In genomic region chr7:100270089-100270914, GRCh38 we compare ENCODE assay signal across 8 cellular contexts. TPM values are rescaled to one million over a fixed set of nuclear protein-coding genes. Genes with fewer than 3 reads are reported as not detected.
A peak's percentile ranks its signal among the peaks of the same experiment; 100 is the strongest.
DNase-seq lines count a peak whose midpoint lies in the region; ATAC-seq and TF ChIP-seq lines count a peak whose summit lies in the region.
"Not testable (repeated sequence)": the region's sequence is repeated elsewhere in the genome, so short reads cannot be mapped to it uniquely, and the experiment has no call there.

No MANE protein-coding gene starts in this region.

- intact Hi-C loops in stomach (cut with DNase I; ENCODE audit: low total_unique reads): not testable (repeated sequence)

- not testable (repeated sequence) for H3K36me3 ChIP-seq in HUES64 (ENCODE audit: insufficient read depth, low read length); SK-N-SH (replicated peaks in 1 of 2; ENCODE audit: control insufficient read depth in 1 of 2, insufficient read depth in 2 of 2, low read length in 1 of 2); neural progenitor cell; stomach
- peaks cover 18% of the 10 kb centered on the region for H3K36me3 ChIP-seq in endodermal cell (ENCODE audit: control insufficient read depth, insufficient read depth, low read length)

- H3K4me3 Mint-ChIP-seq in activated naive CD8-positive, alpha-beta T cell treated with anti-CD3 and anti-CD28 coated beads, Interleukin-2, amount 50 U/mL, for 24 hours: peak overlapping the region; percentile 72
- H3K4me3 Mint-ChIP-seq in endodermal cell: peak overlapping the region; percentile 95
- peak overlapping the region; percentile 93 for H3K4me3 Mint-ChIP-seq in neural progenitor cell

- not testable (repeated sequence) for H3K9ac ChIP-seq in HUES64 (ENCODE audit: low read depth, low read length)
- H3K9ac ChIP-seq in SK-N-SH: peak overlapping the region; percentile 67
- peak overlapping the region; percentile 69 for H3K9ac ChIP-seq in endodermal cell (ENCODE audit: extremely low read depth, low read length, poor library complexity, severe bottlenecking)
- peak overlapping the region; percentile 1 for H3K9ac ChIP-seq in neural progenitor cell

- ATAC-seq in activated naive CD8-positive, alpha-beta T cell treated with anti-CD3 and anti-CD28 coated beads, Interleukin-2, amount 50 U/mL, for 24 hours: not testable (repeated sequence)

- H3K4me3 ChIP-seq in HUES64 (ENCODE audit: low read length) (peak overlapping the region; percentile 45), SK-N-SH (ENCODE audit: low read depth in 2 of 2, low read length in 1 of 2) (peak overlapping the region; percentile 58 to 77), endodermal cell (ENCODE audit: low read length) (peak overlapping the region; percentile 90), neural progenitor cell (peak overlapping the region; percentile 83), stomach (peak overlapping the region; percentile 70 to 87 (median 77))

- not testable (repeated sequence) for H3K9me3 ChIP-seq in HUES64 (ENCODE audit: insufficient read depth, low read depth, low read length); SK-N-SH; endodermal cell (ENCODE audit: control insufficient read depth, low read length); neural progenitor cell (ENCODE audit: low read depth); stomach

- H3K27ac Mint-ChIP-seq in activated naive CD8-positive, alpha-beta T cell treated with anti-CD3 and anti-CD28 coated beads, Interleukin-2, amount 50 U/mL, for 24 hours: peak overlapping the region; percentile 67
- H3K27ac Mint-ChIP-seq in endodermal cell (peak overlapping the region; percentile 98), neural progenitor cell (peak overlapping the region; percentile 27)

- TF ChIP-seq CTCF in SK-N-SH (IDR thresholded peaks at IDR 0.05); neural progenitor cell (IDR thresholded peaks at IDR 0.05); stomach (IDR thresholded peaks at IDR 0.05): not testable (repeated sequence)
- TF ChIP-seq CTCF in endodermal cell (conservative IDR thresholded peaks at IDR 0.05): peak; percentile 13

- H4K20me1 ChIP-seq in SK-N-SH (ENCODE audit: insufficient read depth) (peaks cover 40% of the 10 kb centered on the region), neural progenitor cell (ENCODE audit: low read depth) (peaks cover 58% of the 10 kb centered on the region)

- H3K27me3 ChIP-seq in HUES64 (ENCODE audit: insufficient read depth, low read length); SK-N-SH (ENCODE audit: insufficient read depth); endodermal cell (ENCODE audit: control insufficient read depth, insufficient read depth, low read length, poor library complexity, severe bottlenecking); neural progenitor cell; stomach: not testable (repeated sequence)

- peaks cover 53% of the 10 kb centered on the region for H3K79me2 ChIP-seq in SK-N-SH (ENCODE audit: insufficient read depth)
- peaks cover 48% of the 10 kb centered on the region for H3K79me2 ChIP-seq in neural progenitor cell (ENCODE audit: low read depth)

- H2AFZ ChIP-seq in SK-N-SH (ENCODE audit: low read depth): peak overlapping the region; percentile 42; the same call in 1 of the 2 replicates
- H2AFZ ChIP-seq in neural progenitor cell (replicated peaks): not testable (repeated sequence)

- not testable (repeated sequence) for H3K4me1 ChIP-seq in HUES64 (ENCODE audit: insufficient read depth, low read length); SK-N-SH (ENCODE audit: control insufficient read depth in 1 of 2, insufficient read depth in 2 of 2, low read depth in 1 of 2, low read length in 1 of 2); endodermal cell (ENCODE audit: control insufficient read depth, insufficient read depth, low read length)
- H3K4me1 ChIP-seq in neural progenitor cell: peaks cover 25% of the 10 kb centered on the region
- H3K4me1 ChIP-seq in stomach: peaks cover 7 to 45% (median 28%) of the 10 kb centered on the region in 4 donors

- CTCF ChIA-PET in SK-N-SH (lab: Yijun Ruan, JAX): interaction anchor here (1.1 kb wide), 1 partner anchor 75 kb away, joined by 3 read pairs; no protein-coding TSS in a partner anchor

- H3K9me3 Mint-ChIP-seq in activated naive CD8-positive, alpha-beta T cell treated with anti-CD3 and anti-CD28 coated beads, Interleukin-2, amount 50 U/mL, for 24 hours; endodermal cell; neural progenitor cell: not testable (repeated sequence)

- not testable (repeated sequence) for H3K36me3 Mint-ChIP-seq in activated naive CD8-positive, alpha-beta T cell treated with anti-CD3 and anti-CD28 coated beads, Interleukin-2, amount 50 U/mL, for 24 hours (ENCODE audit: low read depth); neural progenitor cell
- peaks cover 14% of the 10 kb centered on the region for H3K36me3 Mint-ChIP-seq in endodermal cell (ENCODE audit: low read depth)

- 3% methylated on average over 15 of the region's 22 CpGs for whole genome bisulfite sequencing in HUES64
- 5% methylated on average over 14 of the region's 22 CpGs for WGBS in SK-N-SH (ENCODE audit: low lambda C conversion rate)
- WGBS in endodermal cell (ENCODE audit: insufficient coverage in 1 of 2, insufficient read length in 1 of 2), 2 experiments: 1 to 6% methylated on average over 11 to 15 of the region's 22 CpGs
- 13 to 26% (median 15%) methylated on average over 14 to 20 of the region's 22 CpGs for WGBS in stomach, 5 donors

- H3F3A ChIP-seq in SK-N-SH (replicated peaks; ENCODE audit: insufficient read depth): not testable (repeated sequence)
- H3F3A ChIP-seq in neural progenitor cell (ENCODE audit: low read depth): peaks cover 28% of the 10 kb centered on the region

- not testable (repeated sequence) for TF ChIP-seq EP300 in SK-N-SH (IDR thresholded peaks at IDR 0.05; ENCODE audit: borderline replicate concordance in 1 of 2, low read depth in 1 of 2, low read length in 1 of 2); stomach (IDR thresholded peaks at IDR 0.05)

- TF ChIP-seq POLR2A in stomach (IDR thresholded peaks at IDR 0.05): not testable (repeated sequence)

- DNase-seq in C1 segment of cervical spinal cord (lab: John Stamatoyannopoulos, UW) (peak in 8 of 14 donors; percentile 4 to 80 (median 21)), endodermal cell (peak; percentile 80), inferior parietal cortex (ENCODE audit: extremely low spot score) (peak; percentile 15), neural progenitor cell (ENCODE audit: low spot score) (peak; percentile 36)
- not testable (repeated sequence) for DNase-seq in SK-N-SH, stomach
- peak; percentile 9 for DNase-seq in activated naive CD8-positive, alpha-beta T cell treated with anti-CD3 and anti-CD28 coated beads, Interleukin-2, amount 50 U/mL, for 24 hours

- H3K4me2 ChIP-seq in SK-N-SH (peak overlapping the region; percentile 100), neural progenitor cell (peak overlapping the region; percentile 88)

- H3K9me2 ChIP-seq in SK-N-SH: not testable (repeated sequence)

- peaks cover 18% of the 10 kb centered on the region for H3K4me1 Mint-ChIP-seq in activated naive CD8-positive, alpha-beta T cell treated with anti-CD3 and anti-CD28 coated beads, Interleukin-2, amount 50 U/mL, for 24 hours
- H3K4me1 Mint-ChIP-seq in endodermal cell (peaks cover 24% of the 10 kb centered on the region), neural progenitor cell (peaks cover 28% of the 10 kb centered on the region)

- H3K27ac ChIP-seq in HUES64 (ENCODE audit: low read depth, low read length) (peak overlapping the region; percentile 65; the same call in 1 of the 2 replicates), SK-N-SH (ENCODE audit: low read depth in 2 of 2, low read length in 1 of 2) (peak overlapping the region in 1 of 2 experiments; percentile 37; a peak in 1 of 4 replicates), endodermal cell (ENCODE audit: low read depth, low read length) (peak overlapping the region; percentile 75), neural progenitor cell (peak overlapping the region; percentile 46), stomach (peak overlapping the region in 2 of 5 donors; percentile 81 to 86)

- POLR2A ChIA-PET in SK-N-SH (lab: Yijun Ruan, JAX): not testable (repeated sequence)

- not testable (repeated sequence) for H3K27me3 Mint-ChIP-seq in activated naive CD8-positive, alpha-beta T cell treated with anti-CD3 and anti-CD28 coated beads, Interleukin-2, amount 50 U/mL, for 24 hours; endodermal cell (ENCODE audit: insufficient read depth); neural progenitor cell (ENCODE audit: insufficient read depth, low read depth)

- not testable (repeated sequence) for TF ChIP-seq RAD21 in SK-N-SH (IDR thresholded peaks at IDR 0.05; ENCODE audit: low read length)

TF ChIP-seq in SK-N-SH, 30 proteins besides CTCF, POLR2A, EP300 and RAD21 (continues in another document):
- TF ChIP-seq NFIC (IDR thresholded peaks at IDR 0.05; ENCODE audit: borderline replicate concordance) (0 out of 2 replicates have a peak, but pooled peaks have one; percentile 9), MXI1 (IDR thresholded peaks at IDR 0.05; ENCODE audit: low read depth, low read length) (peak; percentile 23; the same call in 1 of the 2 replicates)

RNA-seq across cellular contexts. Expression of gene SPDYE3, which starts 37.2 kb away (rescaled TPM):
- not detected for polyA plus RNA-seq in HUES64 (2013, experiment 1 of 2)
- polyA plus RNA-seq in HUES64 (2013, experiment 2 of 2): not detected
- polyA plus RNA-seq in SK-N-SH (2012; rRNA removed) (not detected in 2 replicates), stomach (not detected)
- not detected in 2 replicates for polyA plus RNA-seq in SK-N-SH (2012; cell fraction: cytosol; rRNA removed)
- not detected in 2 replicates for polyA plus RNA-seq in SK-N-SH (2012; cell fraction: nucleus; rRNA removed)
- total RNA-seq in endodermal cell (not detected), neural progenitor cell (ENCODE audit: low replicate concordance) (not detected in 2 replicates), stomach (not detected)
- polyA plus RNA-seq in endodermal cell (2013, experiment 1 of 2): not detected
- polyA plus RNA-seq in endodermal cell (2013, experiment 2 of 2): not detected

RNA-seq across cellular contexts. Expression of gene PVRIG, which starts 50.6 kb away (rescaled TPM):
- polyA plus RNA-seq in HUES64 (2013, experiment 1 of 2): not detected
- not detected for polyA plus RNA-seq in HUES64 (2013, experiment 2 of 2)
- polyA plus RNA-seq in SK-N-SH (2012; rRNA removed) (not detected in 2 replicates), stomach (1 to 10 TPM in 1 of 3 donors, under 1 TPM in 2; 0.56 to 1.7 (median 0.95) TPM)
- not detected in 2 replicates for polyA plus RNA-seq in SK-N-SH (2012; cell fraction: cytosol; rRNA removed)
- polyA plus RNA-seq in SK-N-SH (2012; cell fraction: nucleus; rRNA removed): not detected in 2 replicates
- total RNA-seq in endodermal cell (not detected), neural progenitor cell (ENCODE audit: low replicate concordance) (not detected in 2 replicates), stomach (1 to 10 TPM in 4 of 5 donors, not detected in 1; 1.1 to 3.8 (median 1.4) TPM)
- not detected for polyA plus RNA-seq in endodermal cell (2013, experiment 1 of 2)
- not detected for polyA plus RNA-seq in endodermal cell (2013, experiment 2 of 2)

Comparison
In these comparisons a context has a peak if more than half of its experiments do, and no peak if none do; other contexts are left out.
1. H3K27ac Mint-ChIP-seq: peak in every context shown above with its lines; median percentile 98 in endodermal cell; 67 in activated naive CD8-positive, alpha-beta T cell treated with anti-CD3 and anti-CD28 coated beads, Interleukin-2, amount 50 U/mL, for 24 hours; 27 in neural progenitor cell.